In the genomic region with DNA sequence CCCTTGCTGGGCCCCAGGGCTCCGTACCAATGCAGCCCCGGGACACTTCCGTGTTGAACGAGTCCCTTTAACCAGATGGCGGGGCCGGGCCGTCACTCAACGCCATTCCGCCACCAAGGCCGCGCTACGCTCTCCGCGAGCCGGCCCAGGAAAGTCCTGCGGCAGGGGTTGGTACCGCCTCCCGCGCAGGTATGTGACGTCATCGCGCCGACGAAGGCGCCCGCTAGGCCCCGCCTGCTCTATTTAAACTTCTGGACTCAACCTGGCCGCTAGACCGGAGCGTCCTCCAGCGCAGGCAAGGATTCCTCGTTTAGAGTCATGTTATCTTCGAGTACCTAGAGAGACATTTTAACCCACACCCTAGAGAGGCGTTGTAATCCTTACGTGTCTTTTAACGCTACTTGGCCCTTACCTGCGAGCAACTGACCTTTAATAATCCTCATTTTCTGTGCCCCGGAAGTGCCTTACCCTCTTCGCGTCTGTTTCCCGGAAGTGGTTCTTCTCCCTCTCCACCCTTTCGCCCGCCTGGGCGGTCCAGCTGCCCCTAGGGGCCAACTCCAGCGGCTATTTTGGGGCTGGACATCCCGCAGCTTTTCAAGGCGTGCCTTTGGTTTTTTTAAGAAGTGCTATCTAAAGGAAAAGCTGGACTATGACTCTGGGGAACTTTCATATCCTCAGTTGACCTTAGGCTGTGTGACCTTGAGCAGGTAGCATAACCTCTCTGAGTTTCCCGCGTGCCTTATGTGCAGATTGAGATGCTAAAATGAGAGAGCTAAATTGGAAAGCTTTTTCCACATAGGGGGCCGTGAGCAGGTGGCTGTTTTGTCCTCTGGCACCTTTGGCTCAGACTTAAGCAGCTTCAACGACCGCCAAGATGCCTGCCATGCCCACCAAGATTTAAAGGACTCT, we compare ENCODE assay signal across 8 cellular contexts. TPM values are rescaled to one million over a fixed set of nuclear protein-coding genes. Genes with fewer than 3 reads are reported as not detected.
DNase-seq lines count a peak whose midpoint lies in the region; ATAC-seq and TF ChIP-seq lines count a peak whose summit lies in the region.

A gene with protein sequence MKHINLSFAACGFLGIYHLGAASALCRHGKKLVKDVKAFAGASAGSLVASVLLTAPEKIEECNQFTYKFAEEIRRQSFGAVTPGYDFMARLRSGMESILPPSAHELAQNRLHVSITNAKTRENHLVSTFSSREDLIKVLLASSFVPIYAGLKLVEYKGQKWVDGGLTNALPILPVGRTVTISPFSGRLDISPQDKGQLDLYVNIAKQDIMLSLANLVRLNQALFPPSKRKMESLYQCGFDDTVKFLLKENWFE (minus strand): TSS at position 155 of the 909 bp plus-strand sequence. CDS start 1,294 bp downstream, outside the sequence.

- H3K27me3 ChIP-seq in endocrine pancreas (ENCODE audit: control insufficient read depth, insufficient read depth, low read length): no peaks in the 10 kb centered on the region
- no peaks in the 10 kb centered on the region for H3K27me3 ChIP-seq in mesendoderm (ENCODE audit: insufficient read depth, low read length, poor library complexity)

- no peaks in the 10 kb centered on the region for H3K9me3 Mint-ChIP-seq in activated CD8-positive, alpha-beta memory T cell treated with anti-CD3 and anti-CD28 coated beads, Interleukin-2, amount 10 ng/mL, durations not matched to agents 7 days and 5 days (ENCODE audit: low read depth)

- CTCF ChIA-PET in activated CD8-positive, alpha-beta memory T cell treated with anti-CD3 and anti-CD28 coated beads, Interleukin-2, amount 10 ng/mL, durations not matched to agents 7 days and 5 days (lab: Charles Lee): no interaction called here

- no peak within 1 kb of the TSS for H2AK5ac ChIP-seq in mesendoderm (ENCODE audit: low read length)

- H3K56ac ChIP-seq in mesendoderm (ENCODE audit: low read length): peak within 1 kb of the TSS; percentile 86

- no CpG with 5 or more reads among the region's 52 CpGs for WGBS in mesendoderm (ENCODE audit: extremely low coverage, insufficient coverage, low lambda C conversion rate)

- peaks cover 13% of the 10 kb centered on the region for H3K4me1 Mint-ChIP-seq in activated CD8-positive, alpha-beta memory T cell treated with anti-CD3 and anti-CD28 coated beads, Interleukin-2, amount 10 ng/mL, durations not matched to agents 7 days and 5 days

- peak within 1 kb of the TSS; percentile 83 for H3K4me3 Mint-ChIP-seq in activated CD8-positive, alpha-beta memory T cell treated with anti-CD3 and anti-CD28 coated beads, Interleukin-2, amount 10 ng/mL, durations not matched to agents 7 days and 5 days

- H3K4me1 ChIP-seq in endocrine pancreas (ENCODE audit: control insufficient read depth, insufficient read depth, low read length) (no peaks in the 10 kb centered on the region), mesendoderm (ENCODE audit: control insufficient read depth, low read depth, low read length) (no peaks in the 10 kb centered on the region)

- no peaks in the 10 kb centered on the region for H3K79me2 ChIP-seq in mesendoderm (ENCODE audit: control insufficient read depth, insufficient read depth, low read length)

- peak; percentile 94 for TF ChIP-seq POLR2A in GM18505 (IDR thresholded peaks at IDR 0.05; ENCODE audit: borderline replicate concordance, extremely low read depth, insufficient read depth, insufficient read length)

- H3K4me2 ChIP-seq in mesendoderm (ENCODE audit: low read length): peak within 1 kb of the TSS; percentile 34

- no peaks in the 10 kb centered on the region for H3K9me3 ChIP-seq in endocrine pancreas (ENCODE audit: control insufficient read depth, low read length)

- no peak within 1 kb of the TSS for H4K5ac ChIP-seq in mesendoderm (ENCODE audit: low read length)

- ATAC-seq in GM18505 (IDR thresholded peaks at IDR 0.05; ENCODE audit: unreplicated experiment) (peak; percentile 92), HG02943 (IDR thresholded peaks at IDR 0.05; ENCODE audit: low read depth, unreplicated experiment) (peak; percentile 91)
- peak; percentile 93 for ATAC-seq in activated CD8-positive, alpha-beta memory T cell treated with anti-CD3 and anti-CD28 coated beads, Interleukin-2, amount 10 ng/mL, durations not matched to agents 7 days and 5 days

- H2BK120ac ChIP-seq in mesendoderm (ENCODE audit: low read depth, low read length): no peak within 1 kb of the TSS

- no peak within 1 kb of the TSS for H2BK15ac ChIP-seq in mesendoderm (replicated peaks; ENCODE audit: low read depth)

- peak within 1 kb of the TSS; percentile 57 for H4K8ac ChIP-seq in mesendoderm (ENCODE audit: low read depth, low read length)

- peak within 1 kb of the TSS; percentile 66 for H3K23ac ChIP-seq in mesendoderm (ENCODE audit: low read length)

- peak; percentile 85 for DNase-seq in NCI-H524 (lab: John Stamatoyannopoulos, UW)
- DNase-seq in activated CD8-positive, alpha-beta memory T cell treated with anti-CD3 and anti-CD28 coated beads, Interleukin-2, amount 10 ng/mL, durations not matched to agents 7 days and 5 days: peak; percentile 87
- peak; percentile 89 for DNase-seq in mesendoderm
- peak; percentile 79 for DNase-seq in stimulated activated CD8-positive, alpha-beta memory T cell treated with anti-CD3 and anti-CD28 coated beads, Interleukin-12 subunit alpha, Interleukin-12 subunit beta, amount 100 ng/mL, for 4 hours (ENCODE audit: low read depth)
- DNase-seq in NCI-H774 (lab: John Stamatoyannopoulos, UW): no peak

- no peaks in the 10 kb centered on the region for H3K36me3 ChIP-seq in endocrine pancreas (ENCODE audit: control insufficient read depth, insufficient read depth, low read length)
- H3K36me3 ChIP-seq in mesendoderm (ENCODE audit: control insufficient read depth, insufficient read depth, low read length): no peaks in the 10 kb centered on the region

- H3K27ac ChIP-seq in mesendoderm (ENCODE audit: low read depth, low read length): peak within 1 kb of the TSS; percentile 48

- H3K4me3 ChIP-seq in endocrine pancreas (ENCODE audit: control insufficient read depth, insufficient read depth, low read length) (peak within 1 kb of the TSS; percentile 58), mesendoderm (ENCODE audit: low read length) (peak within 1 kb of the TSS; percentile 65)

- H3K4ac ChIP-seq in mesendoderm (ENCODE audit: low read depth, low read length): peak within 1 kb of the TSS; percentile 81

- no peak within 1 kb of the TSS for H2BK5ac ChIP-seq in mesendoderm (ENCODE audit: low read length)

- no peaks in the 10 kb centered on the region for H3K79me1 ChIP-seq in mesendoderm (ENCODE audit: low read length)

- H3K9ac ChIP-seq in endocrine pancreas (ENCODE audit: control insufficient read depth, insufficient read depth, low read length) (peak within 1 kb of the TSS; percentile 87), mesendoderm (ENCODE audit: low read length) (peak within 1 kb of the TSS; percentile 82)

- no peaks in the 10 kb centered on the region for H3K36me3 Mint-ChIP-seq in activated CD8-positive, alpha-beta memory T cell treated with anti-CD3 and anti-CD28 coated beads, Interleukin-2, amount 10 ng/mL, durations not matched to agents 7 days and 5 days

- H3K27me3 Mint-ChIP-seq in activated CD8-positive, alpha-beta memory T cell treated with anti-CD3 and anti-CD28 coated beads, Interleukin-2, amount 10 ng/mL, durations not matched to agents 7 days and 5 days: no peaks in the 10 kb centered on the region

- H3K27ac Mint-ChIP-seq in activated CD8-positive, alpha-beta memory T cell treated with anti-CD3 and anti-CD28 coated beads, Interleukin-2, amount 10 ng/mL, durations not matched to agents 7 days and 5 days: peak within 1 kb of the TSS; percentile 93

- peak within 1 kb of the TSS; percentile 8 for H3K18ac ChIP-seq in mesendoderm (ENCODE audit: low read length)

RNA-seq across cellular contexts. Expression of the gene that starts here (rescaled TPM):
- total RNA-seq in activated CD8-positive, alpha-beta memory T cell treated with anti-CD3 and anti-CD28 coated beads, Interleukin-2, amount 10 ng/mL, durations not matched to agents 7 days and 5 days: 1 to 10 TPM; 3.7 to 5.6 TPM
- 19.0 TPM for polyA plus RNA-seq in mesendoderm (2013, experiment 1 of 2)
- 19.3 TPM for polyA plus RNA-seq in mesendoderm (2013, experiment 2 of 2)
